10 cellular contexts compared by ENCODE assay signal in the genomic region with DNA sequence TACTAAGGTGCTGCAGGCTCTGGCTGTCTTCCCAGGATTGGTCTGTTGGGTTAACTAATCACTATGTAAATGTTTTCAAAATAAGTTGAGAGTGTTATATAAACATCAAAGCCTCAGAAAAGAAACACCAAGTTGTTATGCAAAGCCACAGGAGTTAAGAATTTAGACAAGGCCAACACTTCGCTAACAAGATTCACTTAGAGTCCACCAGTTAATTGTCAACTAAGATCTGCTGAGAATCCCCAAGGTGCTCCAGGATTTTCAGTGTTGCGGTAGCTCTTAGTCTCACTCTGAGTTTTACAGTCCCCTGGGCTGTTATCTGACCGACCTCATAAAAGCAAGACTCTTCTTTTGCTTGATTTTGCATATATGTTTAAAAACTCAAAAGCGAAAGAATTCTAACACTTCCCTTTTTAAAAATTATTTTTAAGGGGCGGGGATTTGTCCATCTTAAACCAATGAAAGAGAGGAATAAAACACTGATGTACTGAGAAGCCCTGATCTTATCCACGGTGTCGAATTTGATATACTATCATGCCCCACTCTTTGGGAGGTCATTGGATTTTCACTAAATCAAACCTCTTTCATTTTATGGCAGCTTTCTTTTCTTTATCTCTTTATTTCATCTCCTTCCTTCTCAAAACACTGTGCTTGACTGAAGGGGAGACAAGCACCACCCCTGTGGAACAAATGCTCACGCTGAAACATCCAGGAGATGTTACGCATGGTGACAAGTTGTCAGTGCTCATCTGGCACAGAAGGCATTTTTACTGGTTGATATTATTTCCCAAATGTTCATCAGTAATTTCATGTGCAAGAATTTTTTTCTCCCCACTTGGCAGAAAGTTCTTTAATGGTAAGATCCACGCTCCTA. TPM values are rescaled to one million over a fixed set of nuclear protein-coding genes. Genes with fewer than 3 reads are reported as not detected.
DNase-seq lines count a peak whose midpoint lies in the region; ATAC-seq and TF ChIP-seq lines count a peak whose summit lies in the region.
"Had no signal": no experiment of that assay in that cellular context is flagged by ENCODE, and none has a peak within 500 bp of the region (broad histone marks: within the 10 kb centered on the region; RNA-seq: fewer than 3 reads in every experiment).

No MANE protein-coding gene starts in this region.

- no peaks in the 10 kb centered on the region for H3K27me3 Mint-ChIP-seq in activated CD4-positive, alpha-beta T cell treated with anti-CD3 and anti-CD28 coated beads for 36 hours
- H3K27me3 Mint-ChIP-seq in activated B cell treated with CpG ODN at 0.5 μM for 24 hours (no peaks in the 10 kb centered on the region), nephron (ENCODE audit: low read depth) (peaks cover 5% of the 10 kb centered on the region)

- no peak for DNase-seq in activated CD4-positive, alpha-beta T cell treated with anti-CD3 and anti-CD28 coated beads for 36 hours
- DNase-seq in activated CD4-positive, alpha-beta T cell treated with anti-CD3 and anti-CD28 coated beads, Interleukin-2, amount 50 U/mL, for 1 hour, result no peak
- DNase-seq in activated B cell treated with CpG ODN at 0.5 μM for 24 hours (no peak), NCI-H526 (lab: John Stamatoyannopoulos, UW) (no peak), NCI-H187 treated with DMSO at 0.1 percent for 48 hours (lab: John Stamatoyannopoulos, UW) (no peak), MM.1S (no peak)

- H3K9me2 ChIP-seq in MM.1S (replicated peaks; ENCODE audit: insufficient read depth, low read length), result no peaks in the 10 kb centered on the region

- no peak overlapping the region for H3K4me2 ChIP-seq in MM.1S (ENCODE audit: low read depth, low read length)

- H4K20me1 ChIP-seq in MM.1S (ENCODE audit: insufficient read depth, low read length), result no peaks in the 10 kb centered on the region

- CTCF ChIA-PET in activated CD4-positive, alpha-beta T cell treated with anti-CD3 and anti-CD28 coated beads for 36 hours (lab: Charles Lee), result interaction anchor here (0.6 to 3.3 kb wide), 8 partner anchors 7 to 261 kb away, joined by 3 to 21 read pairs (median 4); partner anchors contain the start of gene NIN
- CTCF ChIA-PET in activated B cell treated with CpG ODN at 0.5 μM for 24 hours (lab: Charles Lee), result interaction anchor here (1.1 to 2.7 kb wide), 5 partner anchors 30 to 47 kb away, joined by 3 to 16 read pairs (median 6); no protein-coding TSS in a partner anchor

- H2AFZ ChIP-seq in MM.1S (ENCODE audit: low read length), result no peak overlapping the region

- no peak overlapping the region for H3K9ac ChIP-seq in MM.1S (ENCODE audit: low read length)

- H3K9me3 ChIP-seq in MM.1S (replicated peaks; ENCODE audit: insufficient read depth, low read length), result no peaks in the 10 kb centered on the region

- no peaks in the 10 kb centered on the region for H3F3A ChIP-seq in MM.1S (ENCODE audit: insufficient read depth, low read length)

- no peak for ATAC-seq in activated CD4-positive, alpha-beta T cell treated with anti-CD3 and anti-CD28 coated beads for 36 hours
- ATAC-seq in HG02840 (IDR thresholded peaks at IDR 0.05; ENCODE audit: low FRiP score, unreplicated experiment), result peak; percentile 70
- ATAC-seq in activated B cell treated with CpG ODN at 0.5 μM for 24 hours (ENCODE audit: low read depth), result peak; percentile 69

- H3K27ac ChIP-seq in MM.1S (ENCODE audit: low read length), result no peak overlapping the region

- no peaks in the 10 kb centered on the region for H3K9me3 Mint-ChIP-seq in activated CD4-positive, alpha-beta T cell treated with anti-CD3 and anti-CD28 coated beads for 36 hours (ENCODE audit: low read depth)
- H3K9me3 Mint-ChIP-seq in activated B cell treated with CpG ODN at 0.5 μM for 24 hours (peaks cover 4% of the 10 kb centered on the region), nephron (no peaks in the 10 kb centered on the region)

- peaks cover 31% of the 10 kb centered on the region for H3K36me3 Mint-ChIP-seq in activated CD4-positive, alpha-beta T cell treated with anti-CD3 and anti-CD28 coated beads for 36 hours (ENCODE audit: low read depth)
- peaks cover 51% of the 10 kb centered on the region for H3K36me3 Mint-ChIP-seq in activated B cell treated with CpG ODN at 0.5 μM for 24 hours (ENCODE audit: low read depth)
- H3K36me3 Mint-ChIP-seq in nephron (ENCODE audit: low read depth), result peaks cover 16% of the 10 kb centered on the region

- H3K4me3 Mint-ChIP-seq in activated CD4-positive, alpha-beta T cell treated with anti-CD3 and anti-CD28 coated beads for 36 hours, result peak overlapping the region; percentile 64
- peak overlapping the region; percentile 81 for H3K4me3 Mint-ChIP-seq in activated B cell treated with CpG ODN at 0.5 μM for 24 hours
- H3K4me3 Mint-ChIP-seq in nephron, result no peak overlapping the region

- no peaks in the 10 kb centered on the region for H3K36me3 ChIP-seq in MM.1S (replicated peaks; ENCODE audit: insufficient read depth, low read length)

- no peaks in the 10 kb centered on the region for H3K27me3 ChIP-seq in MM.1S (replicated peaks; ENCODE audit: insufficient read depth, low read length)

- no peaks in the 10 kb centered on the region; the same call in 1 of the 2 replicates for H3K4me1 ChIP-seq in MM.1S (ENCODE audit: low read length)

- H3K27ac Mint-ChIP-seq in activated CD4-positive, alpha-beta T cell treated with anti-CD3 and anti-CD28 coated beads for 36 hours, result peak overlapping the region; percentile 82
- H3K27ac Mint-ChIP-seq in activated B cell treated with CpG ODN at 0.5 μM for 24 hours (peak overlapping the region; percentile 97), nephron (peak overlapping the region; percentile 8 to 73 (median 44))

- TF ChIP-seq CTCF in activated B cell treated with CpG ODN at 0.5 μM for 24 hours (IDR thresholded peaks at IDR 0.05), result no peak
- no peak for TF ChIP-seq CTCF in nephron (IDR thresholded peaks at IDR 0.05; ENCODE audit: unreplicated experiment in 3 of 3)
- TF ChIP-seq CTCF in MM.1S (IDR thresholded peaks at IDR 0.05; ENCODE audit: low read length), result no peak

- H3K4me3 ChIP-seq in MM.1S (ENCODE audit: low read length), result no peak overlapping the region

- POLR2A ChIA-PET in activated CD4-positive, alpha-beta T cell treated with anti-CD3 and anti-CD28 coated beads for 36 hours (lab: Charles Lee), result no interaction called here
- POLR2A ChIA-PET in activated B cell treated with CpG ODN at 0.5 μM for 24 hours (lab: Charles Lee), result interaction anchor here (1.1 to 4.3 kb wide), 9 partner anchors 7 to 1238 kb away, joined by 3 to 56 read pairs (median 19); partner anchors contain the start of genes NIN and RPS29

- peaks cover 87% of the 10 kb centered on the region for H3K4me1 Mint-ChIP-seq in activated CD4-positive, alpha-beta T cell treated with anti-CD3 and anti-CD28 coated beads for 36 hours
- H3K4me1 Mint-ChIP-seq in activated B cell treated with CpG ODN at 0.5 μM for 24 hours (peaks cover 97% of the 10 kb centered on the region), nephron (peaks cover 77% of the 10 kb centered on the region)

- H3K79me2 ChIP-seq in MM.1S (ENCODE audit: low read length), result peaks cover 67% of the 10 kb centered on the region

- intact Hi-C loops in activated CD4-positive, alpha-beta T cell treated with anti-CD3 and anti-CD28 coated beads for 36 hours (cut with DNase I, micrococcal nuclease), result loop anchor here (2.0 to 10.0 kb wide), 5 partner anchors 37 to 1139 kb away; partner anchors contain the start of gene POLE2 (in 1 of the 2)
- intact Hi-C loops in activated B cell treated with CpG ODN at 0.5 μM for 24 hours (cut with micrococcal nuclease), result loop anchor here (2.0 to 10.0 kb wide), 5 partner anchors 67 to 1189 kb away; partner anchors contain the start of genes DNAAF2 and SAV1

RNA-seq across cellular contexts. Expression of gene NIN, which starts 7.0 kb away (rescaled TPM):
- total RNA-seq in activated CD4-positive, alpha-beta T cell treated with anti-CD3 and anti-CD28 coated beads for 36 hours, result 10 to 100 TPM; 47.5 to 53.8 TPM
- 145 and 156 TPM in 2 replicates for total RNA-seq in activated B cell treated with CpG ODN at 0.5 μM for 24 hours

RNA-seq across cellular contexts. Expression of gene ABHD12B, which starts 47.9 kb away (rescaled TPM):
- not detected for total RNA-seq in activated CD4-positive, alpha-beta T cell treated with anti-CD3 and anti-CD28 coated beads for 36 hours
- total RNA-seq in activated B cell treated with CpG ODN at 0.5 μM for 24 hours, result not detected in 2 replicates
- total RNA-seq: activated CD8-positive, alpha-beta memory T cell treated with anti-CD3 and anti-CD28 coated beads for 36 hours; pulmonary artery endothelial cell had no signal

Comparison
In these comparisons a context has a peak if more than half of its experiments do, and no peak if none do; other contexts are left out.
1. H3K27ac Mint-ChIP-seq: peak in every context shown above with its lines; median percentile 97 in activated B cell treated with CpG ODN at 0.5 μM for 24 hours; 82 in activated CD4-positive, alpha-beta T cell treated with anti-CD3 and anti-CD28 coated beads for 36 hours; 44 in nephron.
2. H3K4me3 Mint-ChIP-seq: peak in activated CD4-positive, alpha-beta T cell treated with anti-CD3 and anti-CD28 coated beads for 36 hours (single experiment) and activated B cell treated with CpG ODN at 0.5 μM for 24 hours (single experiment); none in nephron (0 of 3).